ENCODE assay signal across 8 cellular contexts in the genomic region with DNA sequence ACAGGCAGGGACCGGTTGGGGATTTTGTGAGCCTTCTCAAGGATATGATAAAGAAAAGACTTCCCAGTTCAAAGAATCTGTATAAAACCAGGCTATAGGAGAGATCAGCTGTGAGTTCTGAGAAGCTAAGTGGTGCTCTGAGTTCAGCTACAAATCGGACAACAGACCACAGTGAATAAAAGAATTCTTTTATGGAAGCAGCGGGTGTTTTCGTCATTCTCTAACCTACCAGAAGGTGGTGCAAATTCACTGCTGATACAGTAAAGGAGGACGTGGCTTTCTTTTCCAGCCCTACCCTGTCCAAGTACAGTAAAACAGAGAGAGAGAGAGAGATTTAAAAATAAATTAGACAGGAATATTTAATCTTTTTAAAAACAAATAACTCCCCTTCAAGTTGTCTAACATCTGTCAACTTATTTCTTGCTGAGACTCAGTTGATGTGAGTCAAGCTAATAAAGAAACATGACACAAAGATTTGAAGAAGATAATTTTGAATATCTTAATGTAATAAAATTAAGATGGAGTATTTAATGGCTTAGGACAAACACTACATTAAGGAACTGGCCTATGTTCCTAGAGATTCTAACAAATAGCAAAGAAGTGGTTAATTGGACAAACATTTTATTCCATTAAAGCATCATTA.
DNase-seq lines count a peak whose midpoint lies in the region; ATAC-seq, FAIRE-seq and TF ChIP-seq lines count a peak whose summit lies in the region.

No MANE protein-coding gene starts in this region.

- no peak overlapping the region for H3K4me3 ChIP-seq in bronchial epithelial cell (ENCODE audit: low read depth, low read length)
- no peak overlapping the region for H3K4me3 ChIP-seq in thoracic aorta

- no peaks in the 10 kb centered on the region for H3K9me3 ChIP-seq in thoracic aorta

- peak; percentile 43 for DNase-seq in stimulated activated CD4-positive, alpha-beta T cell treated with anti-CD3 and anti-CD28 coated beads, Interleukin-4, amount 100 ng/mL, for 24 hours
- DNase-seq in stimulated activated CD4-positive, alpha-beta T cell treated with anti-CD3 and anti-CD28 coated beads, Interleukin-1b, Interleukin-23, amount 100 ng/mL, for 48 hours, result no peak
- peak; percentile 71 for DNase-seq in H4 (ENCODE audit: low spot score)
- DNase-seq in LoVo (ENCODE audit: low spot score), result peak; percentile 75
- DNase-seq in RKO (ENCODE audit: low spot score), result peak; percentile 73
- DNase-seq in bronchial epithelial cell (ENCODE audit: low read depth), result peak; percentile 72
- DNase-seq in kidney tubule cell (ENCODE audit: low spot score), result peak; percentile 68
- DNase-seq in thoracic aorta (ENCODE audit: low spot score), result no peak

- H3K36me3 ChIP-seq in bronchial epithelial cell (ENCODE audit: control insufficient read depth, insufficient read depth, low read length) (no peaks in the 10 kb centered on the region), thoracic aorta (no peaks in the 10 kb centered on the region)

- H3K27ac ChIP-seq in thoracic aorta, result no peak overlapping the region

- no peak for FAIRE-seq in bronchial epithelial cell (lab: Jason Lieb, UNC)

- H3K4me1 ChIP-seq in thoracic aorta (ENCODE audit: control insufficient read depth in 1 of 2, low read depth in 2 of 2), result peaks cover 12 to 19% of the 10 kb centered on the region in 2 donors

- H3K27me3 ChIP-seq in bronchial epithelial cell (ENCODE audit: control insufficient read depth, insufficient read depth, low read length) (no peaks in the 10 kb centered on the region), thoracic aorta (replicated peaks; ENCODE audit: insufficient read depth) (peaks cover 13% of the 10 kb centered on the region)

- ATAC-seq in thoracic aorta (ENCODE audit: insufficient number of reproducible peaks, low FRiP score, low read depth), result peak; percentile 51

- TF ChIP-seq CTCF in bronchial epithelial cell (IDR thresholded peaks at IDR 0.05; ENCODE audit: insufficient read depth, low read length, severe bottlenecking) (peak; percentile 69), thoracic aorta (IDR thresholded peaks at IDR 0.05) (peak; percentile 38)

Comparison
In these comparisons a context has a peak if more than half of its experiments do, and no peak if none do; other contexts are left out.
1. DNase-seq: peak in stimulated activated CD4-positive, alpha-beta T cell treated with anti-CD3 and anti-CD28 coated beads, Interleukin-4, amount 100 ng/mL, for 24 hours (single experiment), H4 (single experiment), LoVo (single experiment), RKO (single experiment), bronchial epithelial cell (single experiment) and kidney tubule cell (single experiment); none in stimulated activated CD4-positive, alpha-beta T cell treated with anti-CD3 and anti-CD28 coated beads, Interleukin-1b, Interleukin-23, amount 100 ng/mL, for 48 hours (single experiment) and thoracic aorta (single experiment).